Comparison of ENCODE assay signal across 22 cellular contexts in genomic region chr18:56495884-56496283, GRCh38.
"Had no signal": no experiment of that assay in that cellular context is flagged by ENCODE, and none has a peak within 500 bp of the region (broad histone marks: within the 10 kb centered on the region; RNA-seq: fewer than 3 reads in every experiment).

No MANE protein-coding gene starts in this region.

- H3K4me3 ChIP-seq: coronary artery, dorsolateral prefrontal cortex, esophagus muscularis mucosa, gastrocnemius medialis, heart right ventricle, left lung, lower lobe of right lung, mucosa of descending colon had no signal

- ATAC-seq: gastrocnemius medialis, heart right ventricle, left cardiac atrium, left lung, left ventricle myocardium superior, lower lobe of right lung, mucosa of descending colon had no signal

- DNase-seq: dermis blood vessel endothelial cell; dorsolateral prefrontal cortex; effector CD4-positive, alpha-beta T cell; effector memory CD4-positive, alpha-beta T cell; foreskin melanocyte; gastrocnemius medialis; glutamatergic neuron; head of caudate nucleus; heart right ventricle; hippocampal formation; left cardiac atrium; left lung; left ventricle myocardium superior; lower lobe of right lung; mesenchymal stem cell; mucosa of descending colon; naive B cell had no signal

- H3K27me3 ChIP-seq: dorsolateral prefrontal cortex, esophagus muscularis mucosa, gastrocnemius medialis, heart right ventricle, left lung had no signal

- H3K27ac ChIP-seq: coronary artery, dorsolateral prefrontal cortex, esophagus muscularis mucosa, gastrocnemius medialis, heart right ventricle, left lung, lower lobe of right lung had no signal

- H3K4me1 ChIP-seq: gastrocnemius medialis, left lung, lower lobe of right lung had no signal

- H3K36me3 ChIP-seq: esophagus muscularis mucosa, gastrocnemius medialis, heart right ventricle, left lung, lower lobe of right lung had no signal

- H3K9me3 ChIP-seq: gastrocnemius medialis, left lung, lower lobe of right lung, mucosa of descending colon had no signal

- FAIRE-seq: colon, islet of Langerhans, keratinocyte had no signal
